In the genomic region with DNA sequence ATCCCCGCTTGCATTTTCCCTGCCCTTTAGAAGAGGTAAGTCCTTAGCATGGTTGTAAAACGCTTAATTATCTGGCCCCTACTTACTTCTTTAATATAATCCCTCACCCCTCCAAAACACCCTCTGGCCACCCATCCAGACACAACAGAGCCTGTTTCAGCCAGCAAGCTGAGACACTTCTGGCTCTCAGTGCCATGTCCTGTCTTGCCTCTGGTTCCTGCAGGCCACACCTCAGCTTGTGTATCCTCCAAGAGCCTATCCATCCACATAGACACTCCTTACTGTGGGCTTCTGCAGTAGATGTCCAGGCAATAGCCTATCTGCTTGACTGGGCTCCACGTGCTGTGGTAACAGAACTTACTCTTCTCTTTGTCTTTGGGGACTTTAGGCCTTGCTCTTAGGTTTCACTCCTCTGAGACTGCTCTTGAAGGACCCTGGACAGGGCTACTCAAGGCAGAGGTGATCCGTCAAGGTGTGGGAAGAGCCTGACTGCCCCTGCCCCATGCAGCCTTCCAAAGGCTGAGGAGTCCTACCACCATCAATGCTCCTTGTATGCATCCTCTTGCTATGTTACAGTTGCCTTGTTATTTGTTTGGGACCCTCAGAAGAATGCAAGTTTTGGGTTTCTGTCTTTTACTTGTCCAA, we compare ENCODE assay signal across 32 cellular contexts.
"Had no signal": no experiment of that assay in that cellular context is flagged by ENCODE, and none has a peak within 500 bp of the region (broad histone marks: within the 10 kb centered on the region; RNA-seq: fewer than 3 reads in every experiment).

No MANE protein-coding gene starts in this region.

- H3K4me3 ChIP-seq: ascending aorta, body of pancreas, cardiac muscle cell, Peyer's patch, SJSA1 had no signal

- H3K9me3 Mint-ChIP-seq: activated naive CD4-positive, alpha-beta T cell treated with anti-CD3 and anti-CD28 coated beads, Interleukin-2, amount 50 U/mL, for 72 hours; activated naive CD8-positive, alpha-beta T cell treated with anti-CD3 and anti-CD28 coated beads, Interleukin-2, amount 50 U/mL, for 24 hours; activated T-cell treated with anti-CD3 and anti-CD28 coated beads, Interleukin-2, amount 50 U/mL, for 24 hours; activated T-helper 1 cell treated with anti-CD3 and anti-CD28 coated beads, Interleukin-12 subunit alpha, Interleukin-12 subunit beta, Interleukin-2, Interleukin-4 antibody, amounts not matched to agents 30 ng/mL and 10 ng/mL and 1 ng/mL, durations not matched to agents 14 hours and 24 hours and 36 hours; WTC11 had no signal

- DNase-seq: activated CD4-positive, alpha-beta T cell treated with anti-CD3 and anti-CD28 coated beads for 48 hours; activated CD4-positive, alpha-beta T cell treated with anti-CD3 and anti-CD28 coated beads, Interleukin-2, amount 50 U/mL, for 48 hours; activated CD4-positive, CD25-positive, alpha-beta regulatory T cell treated with anti-CD3 and anti-CD28 coated beads, Interleukin-2, amount 50 U/mL, for 72 hours; activated CD8-positive, alpha-beta memory T cell treated with anti-CD3 and anti-CD28 coated beads, Interleukin-2, amount 10 ng/mL, durations not matched to agents 7 days and 5 days; activated effector memory CD4-positive, alpha-beta T cell treated with Interleukin-2 at 50 U/mL for 16 hours; activated naive CD4-positive, alpha-beta T cell; activated naive CD8-positive, alpha-beta T cell treated with anti-CD3 and anti-CD28 coated beads, Interleukin-2, amount 50 U/mL, for 24 hours; activated T-cell treated with anti-CD3 and anti-CD28 coated beads, Interleukin-2, amount 50 U/mL, for 24 hours; amniotic stem cell; body of pancreas; Kasumi-1; MV-4-11; NCI-H1092 treated with DMSO at 0.1 percent for 48 hours; NCI-H1417 treated with DMSO at 0.1 percent for 48 hours; NCI-H1694; NCI-H2029; NCI-H2107; NCI-H2171 treated with DMSO at 0.1 percent for 48 hours; NCI-H226; NCI-H526; NCI-H82; OCI-M1; Peyer's patch; Right ventricle myocardium superior; T-helper 17 cell; T-helper 9 cell had no signal

- H3K36me3 Mint-ChIP-seq: activated CD8-positive, alpha-beta memory T cell treated with anti-CD3 and anti-CD28 coated beads, Interleukin-2, amount 10 ng/mL, durations not matched to agents 7 days and 5 days; activated naive CD4-positive, alpha-beta T cell treated with anti-CD3 and anti-CD28 coated beads, Interleukin-2, amount 50 U/mL, for 72 hours; WTC11 had no signal

- H3K27ac Mint-ChIP-seq: activated CD8-positive, alpha-beta memory T cell treated with anti-CD3 and anti-CD28 coated beads, Interleukin-2, amount 10 ng/mL, durations not matched to agents 7 days and 5 days; activated naive CD4-positive, alpha-beta T cell treated with anti-CD3 and anti-CD28 coated beads, Interleukin-2, amount 50 U/mL, for 72 hours; activated naive CD8-positive, alpha-beta T cell treated with anti-CD3 and anti-CD28 coated beads, Interleukin-2, amount 50 U/mL, for 24 hours; activated T-cell treated with anti-CD3 and anti-CD28 coated beads, Interleukin-2, amount 50 U/mL, for 24 hours; activated T-helper 1 cell treated with anti-CD3 and anti-CD28 coated beads, Interleukin-12 subunit alpha, Interleukin-12 subunit beta, Interleukin-2, Interleukin-4 antibody, amounts not matched to agents 30 ng/mL and 10 ng/mL and 1 ng/mL, durations not matched to agents 14 hours and 24 hours and 36 hours; T-helper 17 cell; WTC11 had no signal

- H3K27me3 ChIP-seq: ascending aorta, body of pancreas, Peyer's patch had no signal

- H3K9me3 ChIP-seq: ascending aorta, body of pancreas, Peyer's patch, SJSA1 had no signal

- H3K4me1 Mint-ChIP-seq: activated naive CD8-positive, alpha-beta T cell treated with anti-CD3 and anti-CD28 coated beads, Interleukin-2, amount 50 U/mL, for 24 hours; T-helper 17 cell; WTC11 had no signal

- H3K4me1 ChIP-seq: ascending aorta, Peyer's patch had no signal

- H3K27me3 Mint-ChIP-seq: activated CD8-positive, alpha-beta memory T cell treated with anti-CD3 and anti-CD28 coated beads, Interleukin-2, amount 10 ng/mL, durations not matched to agents 7 days and 5 days; activated naive CD8-positive, alpha-beta T cell treated with anti-CD3 and anti-CD28 coated beads, Interleukin-2, amount 50 U/mL, for 24 hours; activated T-cell treated with anti-CD3 and anti-CD28 coated beads, Interleukin-2, amount 50 U/mL, for 24 hours; T-helper 17 cell had no signal

- H3K27ac ChIP-seq: ascending aorta, body of pancreas, cardiac muscle cell, Peyer's patch, SJSA1 had no signal

- H3K36me3 ChIP-seq: ascending aorta, cardiac muscle cell, Peyer's patch, SJSA1 had no signal

- H3K4me3 Mint-ChIP-seq: activated CD8-positive, alpha-beta memory T cell treated with anti-CD3 and anti-CD28 coated beads, Interleukin-2, amount 10 ng/mL, durations not matched to agents 7 days and 5 days; activated naive CD8-positive, alpha-beta T cell treated with anti-CD3 and anti-CD28 coated beads, Interleukin-2, amount 50 U/mL, for 24 hours; activated T-cell treated with anti-CD3 and anti-CD28 coated beads, Interleukin-2, amount 50 U/mL, for 24 hours; activated T-helper 1 cell treated with anti-CD3 and anti-CD28 coated beads, Interleukin-12 subunit alpha, Interleukin-12 subunit beta, Interleukin-2, Interleukin-4 antibody, amounts not matched to agents 30 ng/mL and 10 ng/mL and 1 ng/mL, durations not matched to agents 14 hours and 24 hours and 36 hours; T-helper 17 cell; WTC11 had no signal
